Comparison of ENCODE assay signal across 26 cellular contexts in the genomic region with DNA sequence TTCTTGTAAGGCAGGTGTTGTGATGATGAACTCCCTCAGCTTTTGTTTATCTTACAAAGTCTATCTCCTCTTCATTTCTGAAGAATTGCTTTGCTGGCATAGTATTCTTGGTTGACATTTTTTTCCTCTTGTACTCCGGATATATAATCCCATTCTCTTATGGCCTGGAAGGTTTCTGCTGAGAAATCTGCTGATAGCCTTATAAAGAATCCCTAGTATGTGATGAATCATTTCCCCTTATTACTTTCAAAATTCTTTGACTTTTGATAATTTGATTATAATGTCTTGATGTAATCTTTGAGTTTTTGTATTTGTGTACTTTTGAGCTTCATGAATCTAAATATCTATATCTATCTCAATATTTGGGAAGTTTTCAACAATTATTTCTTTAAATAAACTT.
"Had no signal": no experiment of that assay in that cellular context is flagged by ENCODE, and none has a peak within 500 bp of the region (broad histone marks: within the 10 kb centered on the region; RNA-seq: fewer than 3 reads in every experiment).

No MANE protein-coding gene starts in this region.

- ATAC-seq: natural killer cell; right cardiac atrium; sciatic nerve; stimulated activated naive B cell treated with anti-CD40 and anti-IgM and Interleukin-4, amounts not matched to agents 10 μg/mL and 1 μg/mL and 100 μg/mL, for 72 hours; stimulated activated naive CD8-positive, alpha-beta T cell treated with anti-CD3 and anti-CD28 coated beads, Interleukin-15, Interleukin-2, amounts not matched to agents 100 U/mL and 50 U/mL, for 24 hours had no signal

- H3K79me2 ChIP-seq: hepatocyte had no signal

- H2AFZ ChIP-seq: hepatocyte, neural progenitor cell had no signal

- H3K27ac ChIP-seq: hepatocyte, left ventricle myocardium inferior, neural progenitor cell, neutrophil, skin epidermis, stomach, testis, thyroid gland, transverse colon, upper lobe of left lung had no signal

- H3K4me3 ChIP-seq: hepatocyte, left ventricle myocardium inferior, lung, neural progenitor cell, skin epidermis, stomach, testis, thyroid gland, transverse colon, upper lobe of left lung had no signal

- H3K36me3 ChIP-seq: left ventricle myocardium inferior, neural progenitor cell, neutrophil, stomach, thyroid gland, transverse colon, upper lobe of left lung had no signal

- H3K9ac ChIP-seq: neural progenitor cell had no signal

- H3K4me2 ChIP-seq: hepatocyte, neural progenitor cell had no signal

- H3K9me3 ChIP-seq: neutrophil, testis, thyroid gland, transverse colon had no signal

- H3K27me3 ChIP-seq: hepatocyte, neural progenitor cell, neutrophil, stomach, testis, thyroid gland, transverse colon, upper lobe of left lung had no signal

- H3K4me1 ChIP-seq: left ventricle myocardium inferior, neural progenitor cell, stomach, testis, thyroid gland, transverse colon, upper lobe of left lung had no signal

- DNase-seq: islet precursor cell; left ventricle myocardium inferior; mesendoderm; naive B cell; natural killer cell; nephron progenitor cell; occipital lobe; retina; right cardiac atrium; stimulated activated CD4-positive, alpha-beta T cell treated with anti-CD3 and anti-CD28 coated beads, Interleukin-12 subunit alpha, Interleukin-12 subunit beta, amount 100 ng/mL, for 4 hours; stimulated activated CD4-positive, alpha-beta T cell treated with anti-CD3 and anti-CD28 coated beads, Interleukin-15, amount 100 ng/mL, for 24 hours; stimulated activated CD4-positive, alpha-beta T cell treated with anti-CD3 and anti-CD28 coated beads, Interleukin-2, amount 100 ng/mL, for 24 hours; stimulated activated CD4-positive, alpha-beta T cell treated with anti-CD3 and anti-CD28 coated beads, Interleukin-4, amount 100 ng/mL, for 1 hour; stimulated activated naive B cell treated with anti-CD40 and anti-IgM and Interleukin-4, amounts not matched to agents 10 μg/mL and 1 μg/mL and 100 μg/mL, for 72 hours; stimulated activated naive CD8-positive, alpha-beta T cell treated with anti-CD3 and anti-CD28 coated beads, Interleukin-15, Interleukin-2, amounts not matched to agents 100 U/mL and 50 U/mL, for 24 hours; stomach; testis; thyroid gland; transverse colon; upper lobe of left lung had no signal
